27 cellular contexts compared by ENCODE assay signal in the genomic region with DNA sequence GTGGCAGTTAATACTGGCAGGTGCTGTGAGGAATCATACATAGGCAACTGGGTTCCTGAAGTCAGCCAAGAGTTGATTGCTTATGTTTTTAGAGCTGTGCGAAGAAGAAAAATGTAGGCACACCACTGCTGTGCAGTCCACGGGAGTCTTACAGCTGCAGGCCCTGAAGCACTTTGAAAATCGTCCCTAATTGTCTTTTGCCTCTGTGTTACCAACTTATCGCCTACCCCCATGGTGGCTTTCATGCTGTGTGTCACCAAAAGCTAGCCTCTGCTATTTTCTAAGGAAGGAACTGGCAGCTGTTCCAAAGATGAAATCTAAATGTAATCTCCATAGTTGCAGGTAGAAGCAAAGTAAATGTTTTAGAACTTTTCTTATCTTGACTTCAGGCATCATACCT.
DNase-seq lines count a peak whose midpoint lies in the region; ATAC-seq and TF ChIP-seq lines count a peak whose summit lies in the region.
"Had no signal": no experiment of that assay in that cellular context is flagged by ENCODE, and none has a peak within 500 bp of the region (broad histone marks: within the 10 kb centered on the region; RNA-seq: fewer than 3 reads in every experiment).

No MANE protein-coding gene starts in this region.

- TF ChIP-seq POLR2A in transverse colon (IDR thresholded peaks at IDR 0.05) = no peak

- H3K9me3 ChIP-seq in ascending aorta (no peaks in the 10 kb centered on the region), transverse colon (no peaks in the 10 kb centered on the region)
- H3K9me3 ChIP-seq: lower lobe of right lung, mucosa of descending colon had no signal

- no peaks in the 10 kb centered on the region for H3K27me3 ChIP-seq in ascending aorta
- no peaks in the 10 kb centered on the region for H3K27me3 ChIP-seq in transverse colon

- no peak for ATAC-seq in GM18502 (IDR thresholded peaks at IDR 0.05; ENCODE audit: poor library complexity, unreplicated experiment)
- ATAC-seq in activated T-cell treated with anti-CD3 and anti-CD28 coated beads, Interleukin-2, amount 50 U/mL, for 4 hours = no peak
- ATAC-seq: esophagus mucosa, T-helper 17 cell had no signal

- TF ChIP-seq EP300 in transverse colon (IDR thresholded peaks at IDR 0.05; ENCODE audit: low read depth) = no peak

- WGBS in transverse colon (ENCODE audit: low coverage in 1 of 2), 2 donors = 40 to 58% methylated on average over 1 to 4 of the region's 4 CpGs

- H3K4me1 ChIP-seq in ascending aorta = peaks cover 5 to 28% of the 10 kb centered on the region in 2 donors
- H3K4me1 ChIP-seq in transverse colon = peaks cover 0 to 41% (median 9%) of the 10 kb centered on the region in 4 donors

- H3K4me3 ChIP-seq in ascending aorta (no peak overlapping the region), transverse colon (no peak overlapping the region)
- H3K4me3 ChIP-seq: lower lobe of right lung, mucosa of descending colon had no signal

- no peak overlapping the region for H3K4me3 Mint-ChIP-seq in activated CD4-positive, alpha-beta T cell treated with anti-CD3 and anti-CD28 coated beads, Interleukin-2, amount 10 ng/mL, durations not matched to agents 24 days and 14 days
- H3K4me3 Mint-ChIP-seq in nephron progenitor cell = no peak overlapping the region
- no peak overlapping the region for H3K4me3 Mint-ChIP-seq in activated T-cell treated with anti-CD3 and anti-CD28 coated beads, Interleukin-2, amount 50 U/mL, for 4 hours
- H3K4me3 Mint-ChIP-seq: activated naive CD8-positive, alpha-beta T cell; CD4-positive, alpha-beta T cell; nephron; T-helper 17 cell had no signal

- H3K27me3 Mint-ChIP-seq in activated CD4-positive, alpha-beta T cell treated with anti-CD3 and anti-CD28 coated beads, Interleukin-2, amount 10 ng/mL, durations not matched to agents 24 days and 14 days = peaks cover 10% of the 10 kb centered on the region
- H3K27me3 Mint-ChIP-seq in nephron progenitor cell (ENCODE audit: low read depth, poor library complexity) = no peaks in the 10 kb centered on the region
- no peaks in the 10 kb centered on the region for H3K27me3 Mint-ChIP-seq in activated T-cell treated with anti-CD3 and anti-CD28 coated beads, Interleukin-2, amount 50 U/mL, for 4 hours (ENCODE audit: low read depth)
- H3K27me3 Mint-ChIP-seq: activated naive CD8-positive, alpha-beta T cell; CD4-positive, alpha-beta T cell had no signal

- no peaks in the 10 kb centered on the region for H3K36me3 ChIP-seq in ascending aorta
- H3K36me3 ChIP-seq in transverse colon = no peaks in the 10 kb centered on the region
- H3K36me3 ChIP-seq: lower lobe of right lung had no signal

- peak; percentile 45 for DNase-seq in activated CD4-positive, alpha-beta T cell treated with anti-CD3 and anti-CD28 coated beads, Interleukin-2, amount 10 ng/mL, durations not matched to agents 24 days and 14 days
- DNase-seq in activated CD4-positive, alpha-beta T cell treated with anti-CD3 and anti-CD28 coated beads for 4 hours = no peak
- DNase-seq in ascending aorta (ENCODE audit: low spot score in 2 of 2) (no peak), nephron progenitor cell (no peak), transverse colon (no peak), T-helper 1 cell (no peak)
- DNase-seq in activated T-cell treated with anti-CD3 and anti-CD28 coated beads, Interleukin-2, amount 50 U/mL, for 4 hours = no peak
- DNase-seq: 8988T; activated CD4-positive, alpha-beta T cell treated with anti-CD3 and anti-CD28 coated beads for 1 hour; activated effector memory CD4-positive, alpha-beta T cell treated with Interleukin-2 at 50 U/mL for 16 hours; activated T-cell treated with anti-CD3 and anti-CD28 coated beads for 4 hours; aorta; caudate nucleus; CD4-positive, alpha-beta T cell; GOT3; lower lobe of right lung; mucosa of descending colon; NCI-H1092; NCI-H2029; NCI-H2227 treated with DMSO at 0.1 percent for 48 hours; NCI-H748 treated with DMSO at 0.1 percent for 48 hours; stimulated activated CD4-positive, alpha-beta T cell treated with anti-CD3 and anti-CD28 coated beads, Interleukin-4, amount 100 ng/mL, for 1 hour; T-helper 17 cell had no signal

- no peak overlapping the region for H3K27ac Mint-ChIP-seq in activated CD4-positive, alpha-beta T cell treated with anti-CD3 and anti-CD28 coated beads, Interleukin-2, amount 10 ng/mL, durations not matched to agents 24 days and 14 days
- H3K27ac Mint-ChIP-seq in nephron progenitor cell = peak overlapping the region; percentile 33
- H3K27ac Mint-ChIP-seq: activated naive CD8-positive, alpha-beta T cell; CD4-positive, alpha-beta T cell; T-helper 17 cell had no signal

- H3K27ac ChIP-seq in ascending aorta (peak overlapping the region; percentile 15 to 66), transverse colon (peak overlapping the region in 3 of 4 donors; percentile 2 to 59 (median 57))

- no peaks in the 10 kb centered on the region for H3K36me3 Mint-ChIP-seq in activated CD4-positive, alpha-beta T cell treated with anti-CD3 and anti-CD28 coated beads, Interleukin-2, amount 10 ng/mL, durations not matched to agents 24 days and 14 days (ENCODE audit: low read depth)
- no peaks in the 10 kb centered on the region for H3K36me3 Mint-ChIP-seq in nephron progenitor cell (ENCODE audit: low read depth)
- H3K36me3 Mint-ChIP-seq in activated T-cell treated with anti-CD3 and anti-CD28 coated beads, Interleukin-2, amount 50 U/mL, for 4 hours (ENCODE audit: insufficient read depth) = no peaks in the 10 kb centered on the region
- H3K36me3 Mint-ChIP-seq: activated naive CD8-positive, alpha-beta T cell had no signal

- no peaks in the 10 kb centered on the region for H3K4me1 Mint-ChIP-seq in activated CD4-positive, alpha-beta T cell treated with anti-CD3 and anti-CD28 coated beads, Interleukin-2, amount 10 ng/mL, durations not matched to agents 24 days and 14 days
- H3K4me1 Mint-ChIP-seq in nephron progenitor cell = peaks cover 8% of the 10 kb centered on the region
- H3K4me1 Mint-ChIP-seq in activated T-cell treated with anti-CD3 and anti-CD28 coated beads, Interleukin-2, amount 50 U/mL, for 4 hours (ENCODE audit: low read depth) = no peaks in the 10 kb centered on the region

- in situ Hi-C loops in transverse colon (cut with MboI; ENCODE audit: low pct_ligation_motif_present in 1 of 4, low pct_unique_long_range_greater_than_20kb in 1 of 4, low sequenced_read_pairs in 3 of 4) = loop anchor here in 2 of 4 donors (25.0 kb wide), 2 partner anchors 168 to 268 kb away; partner anchors contain the start of gene ARRDC3 (in 1 of the 2)

- TF ChIP-seq CTCF in ascending aorta (IDR thresholded peaks at IDR 0.05) (no peak), nephron progenitor cell (IDR thresholded peaks at IDR 0.05) (no peak), transverse colon (IDR thresholded peaks at IDR 0.05) (no peak)

- no peaks in the 10 kb centered on the region for H3K9me3 Mint-ChIP-seq in activated CD4-positive, alpha-beta T cell treated with anti-CD3 and anti-CD28 coated beads, Interleukin-2, amount 10 ng/mL, durations not matched to agents 24 days and 14 days
- H3K9me3 Mint-ChIP-seq in nephron progenitor cell = no peaks in the 10 kb centered on the region
- no peaks in the 10 kb centered on the region for H3K9me3 Mint-ChIP-seq in activated T-cell treated with anti-CD3 and anti-CD28 coated beads, Interleukin-2, amount 50 U/mL, for 4 hours
- H3K9me3 Mint-ChIP-seq: CD4-positive, alpha-beta T cell; nephron had no signal

- intact Hi-C loops in activated CD4-positive, alpha-beta T cell treated with anti-CD3 and anti-CD28 coated beads, Interleukin-2, amount 10 ng/mL, durations not matched to agents 24 days and 14 days (cut with micrococcal nuclease) = no loop called here
- intact Hi-C loops in ascending aorta (cut with DNase I) (no loop called here), transverse colon (cut with DNase I; ENCODE audit: low total_unique reads) (no loop called here)
